Comparison of ENCODE assay signal across 1 cellular context in genomic region chr11:44623321-44623715, GRCh38.
TF ChIP-seq lines count a peak whose summit lies in the region.

No MANE protein-coding gene starts in this region.

TF ChIP-seq in WTC11, 78 proteins besides CTCF, POLR2A, EP300 and RAD21 (continued from another document):
- TF ChIP-seq ZNF532 (CRISPR knock-in tag; IDR thresholded peaks at IDR 0.05; ENCODE audit: borderline replicate concordance) (no peak), CREM (CRISPR knock-in tag; IDR thresholded peaks at IDR 0.05) (no peak), ERG (CRISPR knock-in tag; IDR thresholded peaks at IDR 0.05) (no peak)
